ENCODE assay signal across 30 cellular contexts in genomic region chr20:54155736-54156317, GRCh38. TPM values are rescaled to one million over a fixed set of nuclear protein-coding genes. Genes with fewer than 3 reads are reported as not detected.
"Had no signal": no experiment of that assay in that cellular context is flagged by ENCODE, and none has a peak within 500 bp of the region (broad histone marks: within the 10 kb centered on the region; RNA-seq: fewer than 3 reads in every experiment).

No MANE protein-coding gene starts in this region.

- H3K36me3 ChIP-seq: left lung, left ventricle myocardium inferior, lower lobe of right lung had no signal

- FAIRE-seq: islet of Langerhans, keratinocyte, kidney had no signal

- H3K4me1 ChIP-seq: left lung, left ventricle myocardium inferior, lower lobe of right lung had no signal

- H3K36me3 Mint-ChIP-seq: immature natural killer cell; memory B cell; mesothelial cell of epicardium; naive B cell; naive thymus-derived CD4-positive, alpha-beta T cell; naive thymus-derived CD8-positive, alpha-beta T cell had no signal

- ATAC-seq: left cardiac atrium; left colon; left lobe of liver; left lung; left ventricle myocardium superior; lower lobe of right lung; mucosa of descending colon; naive thymus-derived CD4-positive, alpha-beta T cell; naive thymus-derived CD8-positive, alpha-beta T cell had no signal

- DNase-seq: hippocampal formation; hypothalamus; immature natural killer cell; islet precursor cell; kidney; kidney glomerular epithelial cell; left cardiac atrium; left colon; left lung; left ventricle myocardium inferior; left ventricle myocardium superior; lower lobe of right lung; mammary epithelial cell; mesenchymal stem cell; mesendoderm; midbrain; mucosa of descending colon; naive B cell; naive thymus-derived CD4-positive, alpha-beta T cell; naive thymus-derived CD8-positive, alpha-beta T cell had no signal

- H3K27ac Mint-ChIP-seq: immature natural killer cell; memory B cell; mesothelial cell of epicardium; naive B cell; naive thymus-derived CD4-positive, alpha-beta T cell; naive thymus-derived CD8-positive, alpha-beta T cell had no signal

- H3K4me1 Mint-ChIP-seq: immature natural killer cell, memory B cell, mesothelial cell of epicardium, naive B cell had no signal

- H3K9me3 ChIP-seq: left lung, left ventricle myocardium inferior, lower lobe of right lung, mucosa of descending colon had no signal

- H3K4me3 Mint-ChIP-seq: immature natural killer cell; memory B cell; mesothelial cell of epicardium; naive B cell; naive thymus-derived CD4-positive, alpha-beta T cell; naive thymus-derived CD8-positive, alpha-beta T cell had no signal

- H3K9me3 Mint-ChIP-seq: immature natural killer cell; memory B cell; mesothelial cell of epicardium; naive B cell; naive thymus-derived CD4-positive, alpha-beta T cell; naive thymus-derived CD8-positive, alpha-beta T cell had no signal

- H3K4me3 ChIP-seq: left lung, left ventricle myocardium inferior, lower lobe of right lung, lung, mucosa of descending colon had no signal

- H3K27ac ChIP-seq: left lung, left ventricle myocardium inferior, lower lobe of right lung had no signal

RNA-seq across cellular contexts. Expression of gene CYP24A1, which starts 18.0 kb away (rescaled TPM):
- total RNA-seq: left cardiac atrium, left colon, left lobe of liver, left ventricle myocardium inferior, left ventricle myocardium superior, liver, lung microvascular endothelial cell, mesenteric fat pad, mucosa of descending colon, mucosa of gallbladder had no signal
- polyA plus RNA-seq: immature natural killer cell; liver; naive thymus-derived CD4-positive, alpha-beta T cell; naive thymus-derived CD8-positive, alpha-beta T cell had no signal
